In genomic region chr9:116837038-116837998, GRCh38 we compare ENCODE assay signal across 13 cellular contexts.
DNase-seq lines count a peak whose midpoint lies in the region; ATAC-seq and TF ChIP-seq lines count a peak whose summit lies in the region.
"Had no signal": no experiment of that assay in that cellular context is flagged by ENCODE, and none has a peak within 500 bp of the region (broad histone marks: within the 10 kb centered on the region; RNA-seq: fewer than 3 reads in every experiment).

No MANE protein-coding gene starts in this region.

- peaks cover 7% of the 10 kb centered on the region; the same call in 1 of the 2 replicates for H3K36me3 Mint-ChIP-seq in WTC11
- H3K36me3 Mint-ChIP-seq: natural killer cell had no signal

- H3K27ac ChIP-seq in Karpas-422 (ENCODE audit: low read length) (no peak overlapping the region), thymus (ENCODE audit: low read depth) (peak overlapping the region; percentile 78)

- TF ChIP-seq CTCF in WTC11 (IDR thresholded peaks at IDR 0.05) = no peak

- ATAC-seq in WTC11 = peak; percentile 73
- no peak for ATAC-seq in HG03378 (IDR thresholded peaks at IDR 0.05; ENCODE audit: unreplicated experiment)
- ATAC-seq: activated CD4-positive, alpha-beta T cell treated with anti-CD3 and anti-CD28 coated beads for 36 hours; K562; natural killer cell; sciatic nerve; stimulated activated naive CD8-positive, alpha-beta T cell treated with anti-CD3 and anti-CD28 coated beads, Interleukin-15, amount 100 ng/mL, for 72 hours had no signal

- H3K9me2 ChIP-seq in Karpas-422 (replicated peaks; ENCODE audit: insufficient read depth, low read length) = no peaks in the 10 kb centered on the region

- H3K9me3 ChIP-seq in Karpas-422 (ENCODE audit: low read length) = no peaks in the 10 kb centered on the region
- no peaks in the 10 kb centered on the region for H3K9me3 ChIP-seq in thymus (ENCODE audit: control insufficient read depth)

- no peaks in the 10 kb centered on the region for H3K27me3 ChIP-seq in Karpas-422 (ENCODE audit: low read length)
- no peaks in the 10 kb centered on the region for H3K27me3 ChIP-seq in thymus (ENCODE audit: control insufficient read depth, insufficient read depth)

- peaks cover 55% of the 10 kb centered on the region for H3K4me1 Mint-ChIP-seq in WTC11
- H3K4me1 Mint-ChIP-seq: activated CD4-positive, alpha-beta T cell treated with anti-CD3 and anti-CD28 coated beads for 36 hours; natural killer cell; stimulated activated naive CD8-positive, alpha-beta T cell treated with anti-CD3 and anti-CD28 coated beads, Interleukin-15, amount 100 ng/mL, for 72 hours had no signal

- no peaks in the 10 kb centered on the region for H3K79me2 ChIP-seq in Karpas-422 (ENCODE audit: low read length)

- WGBS in thymus = 64% methylated on average over 5 of the region's 5 CpGs

- H2AFZ ChIP-seq in Karpas-422 (ENCODE audit: low read length) = peak overlapping the region; percentile 25; the same call in 1 of the 2 replicates

- DNase-seq in Karpas-422 (no peak), WTC11 (ENCODE audit: low spot score) (no peak), iPS-NIHi11 (ENCODE audit: low spot score) (peak; percentile 15), H4 (ENCODE audit: low spot score) (no peak), hepatic stellate cell (ENCODE audit: low spot score) (no peak)
- DNase-seq: activated CD4-positive, alpha-beta T cell treated with anti-CD3 and anti-CD28 coated beads for 36 hours; cortex of kidney; natural killer cell; stimulated activated naive CD8-positive, alpha-beta T cell treated with anti-CD3 and anti-CD28 coated beads, Interleukin-15, amount 100 ng/mL, for 72 hours had no signal

- no peaks in the 10 kb centered on the region for H4K20me1 ChIP-seq in Karpas-422 (ENCODE audit: insufficient read depth, low read depth, low read length)

- no peak overlapping the region for H3K9ac ChIP-seq in Karpas-422 (ENCODE audit: low read length)

- POLR2A ChIA-PET in WTC11 (lab: Charles Lee) = interaction anchor here (0.6 kb wide), 1 partner anchor 414 kb away, joined by 4 read pairs; no protein-coding TSS in a partner anchor

- H3K4me3 Mint-ChIP-seq in WTC11 = no peak overlapping the region
- H3K4me3 Mint-ChIP-seq: activated CD4-positive, alpha-beta T cell treated with anti-CD3 and anti-CD28 coated beads for 36 hours; natural killer cell; stimulated activated naive CD8-positive, alpha-beta T cell treated with anti-CD3 and anti-CD28 coated beads, Interleukin-15, amount 100 ng/mL, for 72 hours had no signal

- H3K4me2 ChIP-seq in Karpas-422 (ENCODE audit: low read depth, low read length, poor library complexity, severe bottlenecking) = peak overlapping the region; percentile 35

- no peaks in the 10 kb centered on the region for H3K27me3 Mint-ChIP-seq in WTC11 (ENCODE audit: low read depth)

- H3K36me3 ChIP-seq in Karpas-422 (ENCODE audit: insufficient read depth, low read length) (no peaks in the 10 kb centered on the region), thymus (ENCODE audit: control insufficient read depth, insufficient read depth) (no peaks in the 10 kb centered on the region)

- 0 out of 2 replicates have a peak, but pooled peaks cover 3% of the 10 kb centered on the region for H3K9me3 Mint-ChIP-seq in WTC11

- H3K4me1 ChIP-seq in Karpas-422 (ENCODE audit: low read length) = peaks cover 34% of the 10 kb centered on the region
- no peaks in the 10 kb centered on the region for H3K4me1 ChIP-seq in thymus (ENCODE audit: control insufficient read depth, insufficient read depth, low read length)

- CTCF ChIA-PET in WTC11 (lab: Charles Lee) = interaction anchor here (1.4 to 2.9 kb wide), 2 partner anchors 23 to 100 kb away, joined by 7 to 15 read pairs; no protein-coding TSS in a partner anchor

- H3K4me3 ChIP-seq in Karpas-422 (ENCODE audit: low read length) (no peak overlapping the region), thymus (ENCODE audit: low read length) (no peak overlapping the region)
- H3K4me3 ChIP-seq: K562 had no signal

- peak overlapping the region; percentile 88 for H3K27ac Mint-ChIP-seq in WTC11
- H3K27ac Mint-ChIP-seq: activated CD4-positive, alpha-beta T cell treated with anti-CD3 and anti-CD28 coated beads for 36 hours; natural killer cell had no signal

TF ChIP-seq in WTC11, 78 proteins besides CTCF, POLR2A, EP300 and RAD21:
- TF ChIP-seq USF1 (CRISPR knock-in tag; IDR thresholded peaks at IDR 0.05) (no peak), ZNF423 (CRISPR knock-in tag; IDR thresholded peaks at IDR 0.05) (peak; percentile 30; the same call in 1 of the 2 replicates), IRF2 (CRISPR knock-in tag; IDR thresholded peaks at IDR 0.05; ENCODE audit: borderline replicate concordance, low read depth) (no peak), ESRRA (CRISPR knock-in tag; IDR thresholded peaks at IDR 0.05; ENCODE audit: borderline replicate concordance) (no peak)
TF ChIP-seq in WTC11: peak in this region for 1.
